In genomic region chr3:54772707-54773106, GRCh38 we compare ENCODE assay signal across 28 cellular contexts.
"Had no signal": no experiment of that assay in that cellular context is flagged by ENCODE, and none has a peak within 500 bp of the region (broad histone marks: within the 10 kb centered on the region; RNA-seq: fewer than 3 reads in every experiment).

No MANE protein-coding gene starts in this region.

- H3K4me1 Mint-ChIP-seq: activated CD4-positive, alpha-beta T cell treated with anti-CD3 and anti-CD28 coated beads, Interleukin-2, amount 10 ng/mL, durations not matched to agents 24 days and 14 days; activated T-helper 17 cell treated with anti-CD3 and anti-CD28 coated beads, Interleukin-2, amount 50 U/mL, for 72 hours; memory B cell; naive thymus-derived CD8-positive, alpha-beta T cell; stimulated activated memory B cell treated with anti-CD40 and anti-IgM and Interleukin-4, amounts not matched to agents 10 μg/mL and 1 μg/mL and 100 μg/mL, for 72 hours; stimulated activated naive CD8-positive, alpha-beta T cell treated with anti-CD3 and anti-CD28 coated beads, Interleukin-15, amount 100 ng/mL, for 72 hours had no signal

- H3K4me1 ChIP-seq: esophagus squamous epithelium, upper lobe of left lung, vagina had no signal

- H3K9me3 Mint-ChIP-seq: activated CD4-positive, alpha-beta memory T cell treated with anti-CD3 and anti-CD28 coated beads for 36 hours; activated CD4-positive, alpha-beta T cell treated with anti-CD3 and anti-CD28 coated beads, Interleukin-2, amount 10 ng/mL, durations not matched to agents 24 days and 14 days; activated T-cell treated with anti-CD3 and anti-CD28 coated beads, Interleukin-2, amount 50 U/mL, for 24 hours; stimulated activated memory B cell treated with anti-CD40 and anti-IgM and Interleukin-4, amounts not matched to agents 10 μg/mL and 1 μg/mL and 100 μg/mL, for 72 hours; T-helper 1 cell treated with Interleukin-12 subunit alpha and Interleukin-12 subunit beta and Interleukin-4 antibody, amounts not matched to agents 30 μg/mL and 1 μg/mL, for 36 hours had no signal

- H3K36me3 ChIP-seq: esophagus squamous epithelium, upper lobe of left lung, vagina, WERI-Rb-1 had no signal

- H3K4me3 ChIP-seq: esophagus squamous epithelium, skin epidermis, upper lobe of left lung, vagina had no signal

- DNase-seq: activated CD4-positive, alpha-beta memory T cell treated with anti-CD3 and anti-CD28 coated beads for 36 hours; activated CD4-positive, alpha-beta T cell treated with anti-CD3 and anti-CD28 coated beads, Interleukin-2, amount 10 ng/mL, durations not matched to agents 24 days and 14 days; activated CD4-positive, CD25-positive, alpha-beta regulatory T cell treated with anti-CD3 and anti-CD28 coated beads, Interleukin-2, amount 50 U/mL, for 72 hours; activated CD8-positive, alpha-beta memory T cell treated with anti-CD3 and anti-CD28 coated beads, Interleukin-2, amount 50 U/mL, for 4 hours; activated gamma-delta T cell treated with Interleukin-2 at 50 U/mL for 16 hours; activated T-cell treated with anti-CD3 and anti-CD28 coated beads, Interleukin-2, amount 50 U/mL, for 24 hours; dermis blood vessel endothelial cell; effector CD4-positive, alpha-beta T cell; esophagus squamous epithelium; foreskin melanocyte; kidney; naive thymus-derived CD8-positive, alpha-beta T cell; stimulated activated CD4-positive, alpha-beta T cell treated with anti-CD3 and anti-CD28 coated beads, Interleukin-4, amount 100 ng/mL, for 4 hours; stimulated activated CD8-positive, alpha-beta memory T cell treated with anti-CD3 and anti-CD28 coated beads, Interleukin-4, amount 100 ng/mL, for 48 hours; stimulated activated naive CD8-positive, alpha-beta T cell treated with anti-CD3 and anti-CD28 coated beads, Interleukin-15, amount 100 ng/mL, for 72 hours; substantia nigra; SW 1271; T-helper 9 cell; upper lobe of left lung; WERI-Rb-1 had no signal

- H3K27ac Mint-ChIP-seq: activated CD4-positive, alpha-beta memory T cell treated with anti-CD3 and anti-CD28 coated beads for 36 hours; activated CD4-positive, alpha-beta T cell treated with anti-CD3 and anti-CD28 coated beads, Interleukin-2, amount 10 ng/mL, durations not matched to agents 24 days and 14 days; activated naive CD4-positive, alpha-beta T cell treated with anti-CD3 and anti-CD28 coated beads, Interleukin-2, amount 50 U/mL, for 72 hours; activated T-cell treated with anti-CD3 and anti-CD28 coated beads, Interleukin-2, amount 50 U/mL, for 24 hours; activated T-helper 17 cell treated with anti-CD3 and anti-CD28 coated beads, Interleukin-2, amount 50 U/mL, for 72 hours; memory B cell; stimulated activated memory B cell treated with anti-CD40 and anti-IgM and Interleukin-4, amounts not matched to agents 10 μg/mL and 1 μg/mL and 100 μg/mL, for 72 hours; stimulated activated naive CD8-positive, alpha-beta T cell treated with anti-CD3 and anti-CD28 coated beads, Interleukin-15, amount 100 ng/mL, for 72 hours; T-helper 1 cell treated with Interleukin-12 subunit alpha and Interleukin-12 subunit beta and Interleukin-4 antibody, amounts not matched to agents 30 μg/mL and 1 μg/mL, for 36 hours had no signal

- H3K27me3 ChIP-seq: esophagus squamous epithelium, upper lobe of left lung, vagina had no signal

- H3K36me3 Mint-ChIP-seq: activated CD4-positive, alpha-beta memory T cell treated with anti-CD3 and anti-CD28 coated beads for 36 hours; activated naive CD4-positive, alpha-beta T cell treated with anti-CD3 and anti-CD28 coated beads, Interleukin-2, amount 50 U/mL, for 72 hours; memory B cell; naive thymus-derived CD8-positive, alpha-beta T cell; stimulated activated memory B cell treated with anti-CD40 and anti-IgM and Interleukin-4, amounts not matched to agents 10 μg/mL and 1 μg/mL and 100 μg/mL, for 72 hours had no signal

- H3K27me3 Mint-ChIP-seq: activated CD4-positive, alpha-beta memory T cell treated with anti-CD3 and anti-CD28 coated beads for 36 hours; activated T-cell treated with anti-CD3 and anti-CD28 coated beads, Interleukin-2, amount 50 U/mL, for 24 hours; stimulated activated memory B cell treated with anti-CD40 and anti-IgM and Interleukin-4, amounts not matched to agents 10 μg/mL and 1 μg/mL and 100 μg/mL, for 72 hours; stimulated activated naive CD8-positive, alpha-beta T cell treated with anti-CD3 and anti-CD28 coated beads, Interleukin-15, amount 100 ng/mL, for 72 hours had no signal

- H3K27ac ChIP-seq: esophagus squamous epithelium, upper lobe of left lung, vagina, WERI-Rb-1 had no signal

- H3K4me3 Mint-ChIP-seq: activated CD4-positive, alpha-beta memory T cell treated with anti-CD3 and anti-CD28 coated beads for 36 hours; activated CD4-positive, alpha-beta T cell treated with anti-CD3 and anti-CD28 coated beads, Interleukin-2, amount 10 ng/mL, durations not matched to agents 24 days and 14 days; activated T-cell treated with anti-CD3 and anti-CD28 coated beads, Interleukin-2, amount 50 U/mL, for 24 hours; activated T-helper 17 cell treated with anti-CD3 and anti-CD28 coated beads, Interleukin-2, amount 50 U/mL, for 72 hours; memory B cell; naive thymus-derived CD8-positive, alpha-beta T cell; stimulated activated memory B cell treated with anti-CD40 and anti-IgM and Interleukin-4, amounts not matched to agents 10 μg/mL and 1 μg/mL and 100 μg/mL, for 72 hours; stimulated activated naive CD8-positive, alpha-beta T cell treated with anti-CD3 and anti-CD28 coated beads, Interleukin-15, amount 100 ng/mL, for 72 hours; T-helper 1 cell treated with Interleukin-12 subunit alpha and Interleukin-12 subunit beta and Interleukin-4 antibody, amounts not matched to agents 30 μg/mL and 1 μg/mL, for 36 hours had no signal

- ATAC-seq: activated naive CD4-positive, alpha-beta T cell treated with anti-CD3 and anti-CD28 coated beads, Interleukin-2, amount 50 U/mL, for 72 hours; activated T-helper 17 cell treated with anti-CD3 and anti-CD28 coated beads, Interleukin-2, amount 50 U/mL, for 72 hours; naive thymus-derived CD8-positive, alpha-beta T cell; sciatic nerve; stimulated activated memory B cell treated with anti-CD40 and anti-IgM and Interleukin-4, amounts not matched to agents 10 μg/mL and 1 μg/mL and 100 μg/mL, for 72 hours; stimulated activated naive CD8-positive, alpha-beta T cell treated with anti-CD3 and anti-CD28 coated beads, Interleukin-15, amount 100 ng/mL, for 72 hours had no signal
